Comparison of ENCODE assay signal across 24 cellular contexts in genomic region chr9:133854785-133855184, GRCh38.
A peak's percentile ranks its signal among the peaks of the same experiment; 100 is the strongest.
DNase-seq lines count a peak whose midpoint lies in the region; ATAC-seq and TF ChIP-seq lines count a peak whose summit lies in the region.
"Had no signal": no experiment of that assay in that cellular context is flagged by ENCODE, and none has a peak within 500 bp of the region (broad histone marks: within the 10 kb centered on the region; RNA-seq: fewer than 3 reads in every experiment).

No MANE protein-coding gene starts in this region.

- WGBS in endodermal cell (ENCODE audit: insufficient coverage in 1 of 2, insufficient read length in 1 of 2), 2 experiments, result 92 to 95% methylated on average over 1 to 5 of the region's 5 CpGs
- WGBS in heart right ventricle, 2 donors, result 92 to 97% methylated on average over 5 of the region's 5 CpGs

- no peaks in the 10 kb centered on the region for H3K27me3 ChIP-seq in endodermal cell (ENCODE audit: control insufficient read depth, insufficient read depth, low read length, poor library complexity, severe bottlenecking)
- H3K27me3 ChIP-seq in heart right ventricle, result no peaks in the 10 kb centered on the region
- H3K27me3 ChIP-seq: esophagus squamous epithelium, heart left ventricle had no signal

- H3K9me3 ChIP-seq in endodermal cell (ENCODE audit: control insufficient read depth, low read length) (no peaks in the 10 kb centered on the region), heart right ventricle (no peaks in the 10 kb centered on the region)
- H3K9me3 ChIP-seq: esophagus squamous epithelium, heart left ventricle had no signal

- intact Hi-C loops in heart right ventricle (cut with DNase I), result no loop called here
- intact Hi-C loops in sciatic nerve (cut with DNase I), result no loop called here

- no peak overlapping the region for H3K4me3 Mint-ChIP-seq in endodermal cell
- no peak overlapping the region for H3K4me3 Mint-ChIP-seq in progenitor cell of endocrine pancreas (ENCODE audit: low read depth)
- H3K4me3 Mint-ChIP-seq: activated CD4-positive, alpha-beta memory T cell treated with anti-CD3 and anti-CD28 coated beads, Interleukin-2, amount 10 ng/mL, durations not matched to agents 7 days and 5 days; activated naive CD8-positive, alpha-beta T cell treated with anti-CD3 and anti-CD28 coated beads for 36 hours; activated T-cell treated with anti-CD3 and anti-CD28 coated beads, Interleukin-2, amount 50 U/mL, for 24 hours; CD4-positive, alpha-beta T cell; stimulated activated naive CD8-positive, alpha-beta T cell treated with anti-CD3 and anti-CD28 coated beads, Interleukin-15, Interleukin-2, amounts not matched to agents 100 ng/mL and 50 ng/mL, for 24 hours had no signal

- H3K9me3 Mint-ChIP-seq in endodermal cell, result no peaks in the 10 kb centered on the region
- H3K9me3 Mint-ChIP-seq in progenitor cell of endocrine pancreas (ENCODE audit: low read depth), result no peaks in the 10 kb centered on the region
- H3K9me3 Mint-ChIP-seq: activated CD4-positive, alpha-beta memory T cell treated with anti-CD3 and anti-CD28 coated beads, Interleukin-2, amount 10 ng/mL, durations not matched to agents 7 days and 5 days; activated naive CD8-positive, alpha-beta T cell treated with anti-CD3 and anti-CD28 coated beads for 36 hours; activated T-cell treated with anti-CD3 and anti-CD28 coated beads, Interleukin-2, amount 50 U/mL, for 24 hours; CD4-positive, alpha-beta T cell; stimulated activated naive CD8-positive, alpha-beta T cell treated with anti-CD3 and anti-CD28 coated beads, Interleukin-15, Interleukin-2, amounts not matched to agents 100 ng/mL and 50 ng/mL, for 24 hours had no signal

- H3K27ac ChIP-seq in endodermal cell (ENCODE audit: low read depth, low read length) (peak overlapping the region; percentile 36), heart right ventricle (peak overlapping the region in 2 of 10 donors; percentile 19 to 88)

- H3K27ac Mint-ChIP-seq in endodermal cell (peak overlapping the region; percentile 65), progenitor cell of endocrine pancreas (peak overlapping the region; percentile 33)
- H3K27ac Mint-ChIP-seq: activated CD4-positive, alpha-beta memory T cell treated with anti-CD3 and anti-CD28 coated beads, Interleukin-2, amount 10 ng/mL, durations not matched to agents 7 days and 5 days; activated naive CD8-positive, alpha-beta T cell treated with anti-CD3 and anti-CD28 coated beads for 36 hours; activated T-cell treated with anti-CD3 and anti-CD28 coated beads, Interleukin-2, amount 50 U/mL, for 24 hours; CD4-positive, alpha-beta T cell; stimulated activated naive CD8-positive, alpha-beta T cell treated with anti-CD3 and anti-CD28 coated beads, Interleukin-15, Interleukin-2, amounts not matched to agents 100 ng/mL and 50 ng/mL, for 24 hours had no signal

- TF ChIP-seq CTCF in endodermal cell (conservative IDR thresholded peaks at IDR 0.05) (no peak), progenitor cell of endocrine pancreas (IDR thresholded peaks at IDR 0.05; ENCODE audit: unreplicated experiment) (no peak), heart right ventricle (IDR thresholded peaks at IDR 0.05) (no peak)

- in situ Hi-C loops in G401 (cut with HindIII; ENCODE audit: low sequenced_read_pairs), result no loop called here

- H3K4me1 Mint-ChIP-seq in endodermal cell (no peaks in the 10 kb centered on the region), progenitor cell of endocrine pancreas (ENCODE audit: low read depth) (peaks cover 4% of the 10 kb centered on the region)
- H3K4me1 Mint-ChIP-seq: activated CD4-positive, alpha-beta memory T cell treated with anti-CD3 and anti-CD28 coated beads, Interleukin-2, amount 10 ng/mL, durations not matched to agents 7 days and 5 days; activated naive CD8-positive, alpha-beta T cell treated with anti-CD3 and anti-CD28 coated beads for 36 hours had no signal

- H3K4me3 ChIP-seq in endodermal cell (ENCODE audit: low read length) (no peak overlapping the region), heart right ventricle (no peak overlapping the region)
- H3K4me3 ChIP-seq: esophagus squamous epithelium, heart left ventricle had no signal

- H3K4me1 ChIP-seq in endodermal cell (ENCODE audit: control insufficient read depth, insufficient read depth, low read length) (no peaks in the 10 kb centered on the region), heart right ventricle (peaks cover 0 to 23% (median 0%) of the 10 kb centered on the region in 9 donors)

- DNase-seq in G401 (ENCODE audit: low spot score) (peak; percentile 93), NCI-H748 (lab: John Stamatoyannopoulos, UW; ENCODE audit: unreplicated experiment) (peak; percentile 79), endodermal cell (no peak), progenitor cell of endocrine pancreas (ENCODE audit: low spot score, unreplicated experiment) (no peak), NCI-H1092 (lab: John Stamatoyannopoulos, UW) (no peak), heart right ventricle (no peak), sciatic nerve (ENCODE audit: low spot score) (no peak)
- DNase-seq in activated CD4-positive, alpha-beta T cell treated with anti-CD3 and anti-CD28 coated beads for 1 hour, result no peak
- DNase-seq: ACHN; activated CD4-positive, alpha-beta memory T cell treated with anti-CD3 and anti-CD28 coated beads, Interleukin-2, amount 10 ng/mL, durations not matched to agents 7 days and 5 days; activated naive CD8-positive, alpha-beta T cell treated with anti-CD3 and anti-CD28 coated beads for 36 hours; activated T-cell treated with anti-CD3 and anti-CD28 coated beads, Interleukin-2, amount 50 U/mL, for 24 hours; CD4-positive, alpha-beta T cell; DMS79 treated with DMSO at 0.1 percent for 48 hours; effector CD4-positive, alpha-beta T cell; esophagus squamous epithelium; heart left ventricle; Karpas-422; mesendoderm; NCI-H187; NCI-H510A had no signal

- H3K9ac ChIP-seq in endodermal cell (ENCODE audit: extremely low read depth, low read length, poor library complexity, severe bottlenecking), result no peak overlapping the region

- H3K36me3 ChIP-seq in endodermal cell (ENCODE audit: control insufficient read depth, insufficient read depth, low read length), result peaks cover 3% of the 10 kb centered on the region
- no peaks in the 10 kb centered on the region for H3K36me3 ChIP-seq in heart right ventricle
- H3K36me3 ChIP-seq: esophagus squamous epithelium, heart left ventricle had no signal

- peaks cover 15% of the 10 kb centered on the region for H3K36me3 Mint-ChIP-seq in endodermal cell (ENCODE audit: low read depth)
- H3K36me3 Mint-ChIP-seq in progenitor cell of endocrine pancreas (ENCODE audit: insufficient read depth), result peaks cover 10% of the 10 kb centered on the region
- H3K36me3 Mint-ChIP-seq: activated naive CD8-positive, alpha-beta T cell treated with anti-CD3 and anti-CD28 coated beads for 36 hours had no signal

- H3K27me3 Mint-ChIP-seq in endodermal cell (ENCODE audit: insufficient read depth) (no peaks in the 10 kb centered on the region), progenitor cell of endocrine pancreas (no peaks in the 10 kb centered on the region)
- H3K27me3 Mint-ChIP-seq: activated CD4-positive, alpha-beta memory T cell treated with anti-CD3 and anti-CD28 coated beads, Interleukin-2, amount 10 ng/mL, durations not matched to agents 7 days and 5 days; activated naive CD8-positive, alpha-beta T cell treated with anti-CD3 and anti-CD28 coated beads for 36 hours; activated T-cell treated with anti-CD3 and anti-CD28 coated beads, Interleukin-2, amount 50 U/mL, for 24 hours; CD4-positive, alpha-beta T cell; stimulated activated naive CD8-positive, alpha-beta T cell treated with anti-CD3 and anti-CD28 coated beads, Interleukin-15, Interleukin-2, amounts not matched to agents 100 ng/mL and 50 ng/mL, for 24 hours had no signal

- no peak for ATAC-seq in heart right ventricle
- ATAC-seq in sciatic nerve, result no peak
- ATAC-seq: HCT116, Panc1 had no signal

Comparison
In these comparisons a context has a peak if more than half of its experiments do, and no peak if none do; other contexts are left out.
1. DNase-seq: peak in G401 (single experiment) and NCI-H748 (single experiment); none in endodermal cell (single experiment), progenitor cell of endocrine pancreas (single experiment), NCI-H1092 (single experiment), heart right ventricle (0 of 2), activated CD4-positive, alpha-beta T cell treated with anti-CD3 and anti-CD28 coated beads for 1 hour (single experiment) and sciatic nerve (single experiment).